ENCODE assay signal across 13 cellular contexts in genomic region chr7:99860281-99861127, GRCh38. TPM values are rescaled to one million over a fixed set of nuclear protein-coding genes. Genes with fewer than 3 reads are reported as not detected.
DNase-seq lines count a peak whose midpoint lies in the region; ATAC-seq and TF ChIP-seq lines count a peak whose summit lies in the region.
"Had no signal": no experiment of that assay in that cellular context is flagged by ENCODE, and none has a peak within 500 bp of the region (broad histone marks: within the 10 kb centered on the region; RNA-seq: fewer than 3 reads in every experiment).

No MANE protein-coding gene starts in this region.

- TF ChIP-seq POLR2A in Peyer's patch (IDR thresholded peaks at IDR 0.05) = no peak

- H3K36me3 Mint-ChIP-seq in natural killer cell treated with Interleukin-12 subunit alpha and Interleukin-12 subunit beta and Interleukin-15 and Interleukin-18, amount 100 ng/mL, for 72 hours = no peaks in the 10 kb centered on the region
- H3K36me3 Mint-ChIP-seq in activated CD4-positive, alpha-beta T cell treated with anti-CD3 and anti-CD28 coated beads for 36 hours (ENCODE audit: low read depth) = no peaks in the 10 kb centered on the region
- H3K36me3 Mint-ChIP-seq: CD4-positive, alpha-beta memory T cell had no signal

- H3K27me3 ChIP-seq in BJ (ENCODE audit: control insufficient read depth, insufficient read depth, low read length) = peaks cover 2% of the 10 kb centered on the region; the same call in 1 of the 2 replicates
- H3K27me3 ChIP-seq in Peyer's patch = no peaks in the 10 kb centered on the region
- H3K27me3 ChIP-seq: vagina had no signal

- POLR2A ChIA-PET in BJ (lab: Charles Lee) = interaction anchor here (0.7 kb wide), 1 partner anchor 62 kb away, joined by 3 read pairs; no protein-coding TSS in a partner anchor
- POLR2A ChIA-PET in activated CD4-positive, alpha-beta T cell treated with anti-CD3 and anti-CD28 coated beads for 36 hours (lab: Charles Lee) = no interaction called here

- no peaks in the 10 kb centered on the region for H3K4me1 Mint-ChIP-seq in natural killer cell treated with Interleukin-12 subunit alpha and Interleukin-12 subunit beta and Interleukin-15 and Interleukin-18, amount 100 ng/mL, for 72 hours (ENCODE audit: low read depth in 2 of 2)
- no peaks in the 10 kb centered on the region for H3K4me1 Mint-ChIP-seq in activated CD4-positive, alpha-beta T cell treated with anti-CD3 and anti-CD28 coated beads for 36 hours
- H3K4me1 Mint-ChIP-seq: activated CD4-positive, alpha-beta memory T cell treated with anti-CD3 and anti-CD28 coated beads, Interleukin-2, amount 10 ng/mL, durations not matched to agents 7 days and 5 days; CD4-positive, alpha-beta memory T cell had no signal

- no peaks in the 10 kb centered on the region for H3K9me3 Mint-ChIP-seq in natural killer cell treated with Interleukin-12 subunit alpha and Interleukin-12 subunit beta and Interleukin-15 and Interleukin-18, amount 100 ng/mL, for 72 hours
- H3K9me3 Mint-ChIP-seq in activated CD4-positive, alpha-beta T cell treated with anti-CD3 and anti-CD28 coated beads for 36 hours (ENCODE audit: low read depth) = no peaks in the 10 kb centered on the region
- H3K9me3 Mint-ChIP-seq: activated CD4-positive, alpha-beta memory T cell treated with anti-CD3 and anti-CD28 coated beads, Interleukin-2, amount 10 ng/mL, durations not matched to agents 7 days and 5 days; CD4-positive, alpha-beta memory T cell had no signal

- H3K4me3 ChIP-seq in BJ (ENCODE audit: low read depth, low read length) (no peak overlapping the region), Peyer's patch (no peak overlapping the region)
- H3K4me3 ChIP-seq: vagina had no signal

- H3K36me3 ChIP-seq in BJ (ENCODE audit: control insufficient read depth, insufficient read depth, low read length) (no peaks in the 10 kb centered on the region), Peyer's patch (no peaks in the 10 kb centered on the region)
- H3K36me3 ChIP-seq: vagina had no signal

- ATAC-seq in natural killer cell treated with Interleukin-12 subunit alpha and Interleukin-12 subunit beta and Interleukin-15 and Interleukin-18, amount 100 ng/mL, for 72 hours = no peak
- ATAC-seq in activated CD4-positive, alpha-beta T cell treated with anti-CD3 and anti-CD28 coated beads for 36 hours = no peak

- no peak overlapping the region for H3K4me3 Mint-ChIP-seq in natural killer cell treated with Interleukin-12 subunit alpha and Interleukin-12 subunit beta and Interleukin-15 and Interleukin-18, amount 100 ng/mL, for 72 hours
- no peak overlapping the region for H3K4me3 Mint-ChIP-seq in activated CD4-positive, alpha-beta T cell treated with anti-CD3 and anti-CD28 coated beads for 36 hours
- H3K4me3 Mint-ChIP-seq: activated CD4-positive, alpha-beta memory T cell treated with anti-CD3 and anti-CD28 coated beads, Interleukin-2, amount 10 ng/mL, durations not matched to agents 7 days and 5 days; CD4-positive, alpha-beta memory T cell had no signal

- DNase-seq in BJ (ENCODE audit: low read depth) (peak; percentile 9), Peyer's patch (peak in 2 of 3 donors; percentile 43 to 53), fibroblast of gingiva (ENCODE audit: low read depth) (peak; percentile 40), non-pigmented ciliary epithelial cell (ENCODE audit: low read depth) (peak; percentile 20), NCI-H128 (lab: John Stamatoyannopoulos, UW; ENCODE audit: unreplicated experiment) (no peak), 8988T (no peak)
- no peak for DNase-seq in natural killer cell treated with Interleukin-12 subunit alpha and Interleukin-12 subunit beta and Interleukin-15 and Interleukin-18, amount 100 ng/mL, for 72 hours (ENCODE audit: low spot score)
- no peak for DNase-seq in activated CD4-positive, alpha-beta T cell treated with anti-CD3 and anti-CD28 coated beads for 36 hours
- DNase-seq: activated CD4-positive, alpha-beta memory T cell treated with anti-CD3 and anti-CD28 coated beads, Interleukin-2, amount 10 ng/mL, durations not matched to agents 7 days and 5 days; CD4-positive, alpha-beta memory T cell; central memory CD4-positive, alpha-beta T cell; MV-4-11 had no signal

- H3K27me3 Mint-ChIP-seq in natural killer cell treated with Interleukin-12 subunit alpha and Interleukin-12 subunit beta and Interleukin-15 and Interleukin-18, amount 100 ng/mL, for 72 hours = peaks cover 19 to 32% of the 10 kb centered on the region in 2 donors
- H3K27me3 Mint-ChIP-seq in activated CD4-positive, alpha-beta T cell treated with anti-CD3 and anti-CD28 coated beads for 36 hours = peaks cover 6% of the 10 kb centered on the region

- CTCF ChIA-PET in BJ (lab: Yijun Ruan, JAX) = no interaction called here
- CTCF ChIA-PET in activated CD4-positive, alpha-beta T cell treated with anti-CD3 and anti-CD28 coated beads for 36 hours (lab: Charles Lee) = no interaction called here

- no peak overlapping the region for H3K27ac Mint-ChIP-seq in natural killer cell treated with Interleukin-12 subunit alpha and Interleukin-12 subunit beta and Interleukin-15 and Interleukin-18, amount 100 ng/mL, for 72 hours
- no peak overlapping the region for H3K27ac Mint-ChIP-seq in activated CD4-positive, alpha-beta T cell treated with anti-CD3 and anti-CD28 coated beads for 36 hours
- H3K27ac Mint-ChIP-seq: activated CD4-positive, alpha-beta memory T cell treated with anti-CD3 and anti-CD28 coated beads, Interleukin-2, amount 10 ng/mL, durations not matched to agents 7 days and 5 days; CD4-positive, alpha-beta memory T cell had no signal

- TF ChIP-seq CTCF in BJ (IDR thresholded peaks at IDR 0.05; ENCODE audit: insufficient read depth, low read depth, low read length) (no peak), Peyer's patch (IDR thresholded peaks at IDR 0.05) (no peak)

- intact Hi-C loops in activated CD4-positive, alpha-beta T cell treated with anti-CD3 and anti-CD28 coated beads for 36 hours (cut with DNase I, micrococcal nuclease) = no loop called here

- no peaks in the 10 kb centered on the region for H3K9me3 ChIP-seq in Peyer's patch
- H3K9me3 ChIP-seq: vagina had no signal

- H3K27ac ChIP-seq in Peyer's patch = no peak overlapping the region
- H3K27ac ChIP-seq: vagina had no signal

- H3K4me1 ChIP-seq in Peyer's patch = no peaks in the 10 kb centered on the region
- H3K4me1 ChIP-seq: vagina had no signal

RNA-seq across cellular contexts. Expression of gene OR2AE1, which starts 16.3 kb away (rescaled TPM):
- not detected in 2 replicates for polyA plus RNA-seq in BJ (2011; rRNA removed)
- polyA minus RNA-seq in BJ (2011; rRNA and poly(A)+ RNA removed) = 0.14 TPM in 1 of 2 replicates, not detected in the other
- total RNA-seq in Peyer's patch = not detected
- under 1 TPM in 1 of 2 donors, not detected in 1; 0.36 TPM for total RNA-seq in natural killer cell treated with Interleukin-12 subunit alpha and Interleukin-12 subunit beta and Interleukin-15 and Interleukin-18, amount 100 ng/mL, for 72 hours
- total RNA-seq in activated CD4-positive, alpha-beta T cell treated with anti-CD3 and anti-CD28 coated beads for 36 hours = not detected
- total RNA-seq: activated CD4-positive, alpha-beta memory T cell treated with anti-CD3 and anti-CD28 coated beads, Interleukin-2, amount 10 ng/mL, durations not matched to agents 7 days and 5 days; CD4-positive, alpha-beta memory T cell; vagina had no signal
- polyA plus RNA-seq: CD4-positive, alpha-beta memory T cell had no signal

RNA-seq across cellular contexts. Expression of gene CYP3A43, which starts 32.7 kb away (rescaled TPM):
- not detected in 2 replicates for polyA plus RNA-seq in BJ (2011; rRNA removed)
- polyA minus RNA-seq in BJ (2011; rRNA and poly(A)+ RNA removed) = not detected in 2 replicates
- under 1 TPM in 1 of 4 donors, not detected in 3; 0.95 TPM for total RNA-seq in Peyer's patch
- total RNA-seq in natural killer cell treated with Interleukin-12 subunit alpha and Interleukin-12 subunit beta and Interleukin-15 and Interleukin-18, amount 100 ng/mL, for 72 hours = not detected
- total RNA-seq in activated CD4-positive, alpha-beta T cell treated with anti-CD3 and anti-CD28 coated beads for 36 hours = under 1 TPM in 1 of 2 experiments, not detected in 1; 0.09 TPM
- total RNA-seq: activated CD4-positive, alpha-beta memory T cell treated with anti-CD3 and anti-CD28 coated beads, Interleukin-2, amount 10 ng/mL, durations not matched to agents 7 days and 5 days; CD4-positive, alpha-beta memory T cell; vagina had no signal
- polyA plus RNA-seq: CD4-positive, alpha-beta memory T cell had no signal

RNA-seq across cellular contexts. Expression of gene TRIM4, which starts 58.8 kb away (rescaled TPM):
- 18.6 and 25.4 TPM in 2 replicates for polyA plus RNA-seq in BJ (2011; rRNA removed)
- 13.2 and 13.3 TPM in 2 replicates for polyA minus RNA-seq in BJ (2011; rRNA and poly(A)+ RNA removed)
- total RNA-seq in Peyer's patch = 10 to 100 TPM; 52.1 to 80.9 (median 59.9) TPM
- total RNA-seq in natural killer cell treated with Interleukin-12 subunit alpha and Interleukin-12 subunit beta and Interleukin-15 and Interleukin-18, amount 100 ng/mL, for 72 hours = 10 to 100 TPM; 29.9 to 30.8 TPM
- total RNA-seq in activated CD4-positive, alpha-beta T cell treated with anti-CD3 and anti-CD28 coated beads for 36 hours = 10 to 100 TPM; 23.9 to 25.7 TPM

Comparison
In these comparisons a context has a peak if more than half of its experiments do, and no peak if none do; other contexts are left out.
1. DNase-seq: peak in BJ (single experiment), Peyer's patch (2 of 3), fibroblast of gingiva (single experiment) and non-pigmented ciliary epithelial cell (single experiment); none in NCI-H128 (single experiment), natural killer cell treated with Interleukin-12 subunit alpha and Interleukin-12 subunit beta and Interleukin-15 and Interleukin-18, amount 100 ng/mL, for 72 hours (single experiment), activated CD4-positive, alpha-beta T cell treated with anti-CD3 and anti-CD28 coated beads for 36 hours (single experiment) and 8988T (single experiment).